ENCODE assay signal across 15 cellular contexts in genomic region chr13:99352351-99353271, GRCh38. TPM values are rescaled to one million over a fixed set of nuclear protein-coding genes. Genes with fewer than 3 reads are reported as not detected.
A peak's percentile ranks its signal among the peaks of the same experiment; 100 is the strongest.
DNase-seq lines count a peak whose midpoint lies in the region; ATAC-seq, FAIRE-seq and TF ChIP-seq lines count a peak whose summit lies in the region.
"Had no signal": no experiment of that assay in that cellular context is flagged by ENCODE, and none has a peak within 500 bp of the region (broad histone marks: within the 10 kb centered on the region; RNA-seq: fewer than 3 reads in every experiment).

No MANE protein-coding gene starts in this region.

- H3K4me2 ChIP-seq in smooth muscle cell: peak overlapping the region; percentile 32
- H3K4me2 ChIP-seq: hepatocyte had no signal

- H3K9ac ChIP-seq in smooth muscle cell (ENCODE audit: low read depth): no peak overlapping the region

- ATAC-seq in sciatic nerve (no peak), HG03159 (IDR thresholded peaks at IDR 0.05; ENCODE audit: unreplicated experiment) (no peak), HG02852 (IDR thresholded peaks at IDR 0.05; ENCODE audit: unreplicated experiment) (no peak)
- ATAC-seq: left ventricle myocardium superior had no signal

- no peaks in the 10 kb centered on the region for H3K27me3 ChIP-seq in bronchial epithelial cell (ENCODE audit: control insufficient read depth, insufficient read depth, low read length)
- H3K27me3 ChIP-seq in smooth muscle cell (ENCODE audit: low read depth): no peaks in the 10 kb centered on the region
- H3K27me3 ChIP-seq: esophagus squamous epithelium, hepatocyte, sigmoid colon had no signal

- intact Hi-C loops in sciatic nerve (cut with DNase I): no loop called here

- no peaks in the 10 kb centered on the region for H3K9me3 Mint-ChIP-seq in T-helper 2 cell treated with Interferon-gamma antibody and Interleukin-4, amounts not matched to agents 5 μg/mL and 100 μg/mL, for 36 hours

- H2AFZ ChIP-seq in smooth muscle cell (ENCODE audit: low read depth): no peak overlapping the region
- H2AFZ ChIP-seq: hepatocyte had no signal

- no peak for TF ChIP-seq CTCF in bronchial epithelial cell (IDR thresholded peaks at IDR 0.05; ENCODE audit: insufficient read depth, low read length, severe bottlenecking)
- no peak for TF ChIP-seq CTCF in smooth muscle cell (IDR thresholded peaks at IDR 0.05; ENCODE audit: borderline replicate concordance, insufficient read depth, poor library complexity, severe bottlenecking)

- 87% methylated on average over 17 of the region's 17 CpGs for WGBS in smooth muscle cell (ENCODE audit: low lambda C conversion rate)

- H3K4me1 ChIP-seq in smooth muscle cell (ENCODE audit: low read depth): peaks cover 5% of the 10 kb centered on the region
- H3K4me1 ChIP-seq: sigmoid colon had no signal

- H4K20me1 ChIP-seq in smooth muscle cell (ENCODE audit: low read depth): peaks cover 6% of the 10 kb centered on the region

- no peaks in the 10 kb centered on the region for H3K79me2 ChIP-seq in smooth muscle cell (ENCODE audit: low read depth)
- H3K79me2 ChIP-seq: hepatocyte had no signal

- H3K4me3 ChIP-seq in bronchial epithelial cell (ENCODE audit: low read depth, low read length): no peak overlapping the region
- no peak overlapping the region for H3K4me3 ChIP-seq in smooth muscle cell
- H3K4me3 ChIP-seq: esophagus squamous epithelium, hepatocyte, sigmoid colon had no signal

- H3K4me3 Mint-ChIP-seq in T-helper 2 cell treated with Interferon-gamma antibody and Interleukin-4, amounts not matched to agents 5 μg/mL and 100 μg/mL, for 36 hours: peak overlapping the region; percentile 70

- H3K36me3 ChIP-seq in bronchial epithelial cell (ENCODE audit: control insufficient read depth, insufficient read depth, low read length) (peaks cover 6% of the 10 kb centered on the region), smooth muscle cell (ENCODE audit: low read depth) (no peaks in the 10 kb centered on the region)

- peak; percentile 63 for DNase-seq in activated CD4-positive, alpha-beta T cell treated with anti-CD3 and anti-CD28 coated beads for 48 hours
- no peak for DNase-seq in activated CD4-positive, alpha-beta T cell treated with anti-CD3 and anti-CD28 coated beads for 4 hours
- DNase-seq in T-helper 2 cell treated with Interferon-gamma antibody and Interleukin-4, amounts not matched to agents 5 μg/mL and 100 μg/mL, for 36 hours (ENCODE audit: low spot score): peak; percentile 61
- DNase-seq in bronchial epithelial cell (ENCODE audit: low read depth): no peak
- no peak for DNase-seq in smooth muscle cell (lab: John Stamatoyannopoulos, UW; ENCODE audit: unreplicated experiment)
- no peak for DNase-seq in sciatic nerve (ENCODE audit: low spot score)
- DNase-seq: 8988T, cortex of kidney, esophagus squamous epithelium, left ventricle myocardium superior, NCI-H446, sigmoid colon had no signal

- no peaks in the 10 kb centered on the region for H3K27me3 Mint-ChIP-seq in T-helper 2 cell treated with Interferon-gamma antibody and Interleukin-4, amounts not matched to agents 5 μg/mL and 100 μg/mL, for 36 hours (ENCODE audit: low read depth)

- peaks cover 46% of the 10 kb centered on the region for H3K36me3 Mint-ChIP-seq in T-helper 2 cell treated with Interferon-gamma antibody and Interleukin-4, amounts not matched to agents 5 μg/mL and 100 μg/mL, for 36 hours (ENCODE audit: low read depth)

- peak; percentile 66 for FAIRE-seq in bronchial epithelial cell (lab: Jason Lieb, UNC)

- H3K4me1 Mint-ChIP-seq in T-helper 2 cell treated with Interferon-gamma antibody and Interleukin-4, amounts not matched to agents 5 μg/mL and 100 μg/mL, for 36 hours (ENCODE audit: low read depth): peaks cover 74% of the 10 kb centered on the region

- H3K27ac Mint-ChIP-seq in T-helper 2 cell treated with Interferon-gamma antibody and Interleukin-4, amounts not matched to agents 5 μg/mL and 100 μg/mL, for 36 hours: peak overlapping the region; percentile 92

- H3K27ac ChIP-seq in smooth muscle cell (ENCODE audit: low read depth): no peak overlapping the region
- H3K27ac ChIP-seq: hepatocyte, sigmoid colon had no signal

- peaks cover 10% of the 10 kb centered on the region for H3F3A ChIP-seq in smooth muscle cell (ENCODE audit: low read depth)

- H3K9me3 ChIP-seq in smooth muscle cell (replicated peaks; ENCODE audit: low read depth): no peaks in the 10 kb centered on the region
- H3K9me3 ChIP-seq: esophagus squamous epithelium, sigmoid colon had no signal

RNA-seq across cellular contexts. Expression of gene GPR183, which starts 45.4 kb away (rescaled TPM):
- total RNA-seq in bronchial epithelial cell: 0.13 TPM in 1 of 2 replicates, not detected in the other
- 33.0 and 46.4 TPM in 2 replicates for total RNA-seq in smooth muscle cell
- polyA plus RNA-seq in smooth muscle cell: 26.8 and 32.4 TPM in 2 replicates
- 19.5 TPM for total RNA-seq in sciatic nerve

Comparison
In these comparisons a context has a peak if more than half of its experiments do, and no peak if none do; other contexts are left out.
1. DNase-seq: peak in activated CD4-positive, alpha-beta T cell treated with anti-CD3 and anti-CD28 coated beads for 48 hours (single experiment) and T-helper 2 cell treated with Interferon-gamma antibody and Interleukin-4, amounts not matched to agents 5 μg/mL and 100 μg/mL, for 36 hours (single experiment); none in activated CD4-positive, alpha-beta T cell treated with anti-CD3 and anti-CD28 coated beads for 4 hours (0 of 2), bronchial epithelial cell (single experiment), smooth muscle cell (single experiment) and sciatic nerve (single experiment).
2. RNA of gene GPR183, which starts 45.4 kb away (total RNA-seq): 33.0 to 46.4 TPM in smooth muscle cell and 19.5 TPM in sciatic nerve (single experiment); 0.13 TPM in bronchial epithelial cell; every median in the first group is over 10 times any median in the second.